Comparison of ENCODE assay signal across 18 cellular contexts in genomic region chr7:101783381-101784181, GRCh38. TPM values are rescaled to one million over a fixed set of nuclear protein-coding genes. Genes with fewer than 3 reads are reported as not detected.
DNase-seq lines count a peak whose midpoint lies in the region; ATAC-seq and TF ChIP-seq lines count a peak whose summit lies in the region.
"Had no signal": no experiment of that assay in that cellular context is flagged by ENCODE, and none has a peak within 500 bp of the region (broad histone marks: within the 10 kb centered on the region; RNA-seq: fewer than 3 reads in every experiment).

No MANE protein-coding gene starts in this region.

- TF ChIP-seq POLR2A in testis (IDR thresholded peaks at IDR 0.05) (no peak), thyroid gland (IDR thresholded peaks at IDR 0.05) (no peak)

- peaks cover 19% of the 10 kb centered on the region for H3K4me1 Mint-ChIP-seq in dendritic cell treated with granulocyte-macrophage colony-stimulating factor and Interleukin-4, amounts not matched to agents 40 ng/mL and 50 ng/mL, for 4 days (ENCODE audit: low read depth)
- H3K4me1 Mint-ChIP-seq: CD4-positive, CD25-positive, alpha-beta regulatory T cell had no signal

- H3K9me2 ChIP-seq in PC-9 (ENCODE audit: insufficient read depth) = no peaks in the 10 kb centered on the region

- H3K9me3 ChIP-seq in HEK293 (ENCODE audit: control insufficient read depth, insufficient read depth, low read depth, low read length) (no peaks in the 10 kb centered on the region), mucosa of descending colon (no peaks in the 10 kb centered on the region), testis (no peaks in the 10 kb centered on the region), PC-9 (ENCODE audit: insufficient read depth, low read depth) (no peaks in the 10 kb centered on the region), thyroid gland (no peaks in the 10 kb centered on the region)
- H3K9me3 ChIP-seq: SJCRH30 had no signal

- ATAC-seq in mucosa of descending colon = peak; percentile 17
- no peak for ATAC-seq in HG03175 (IDR thresholded peaks at IDR 0.05; ENCODE audit: unreplicated experiment)

- H3K36me3 ChIP-seq in HEK293 (ENCODE audit: control insufficient read depth in 2 of 2, insufficient read depth in 1 of 2, low read length in 2 of 2) (no peaks in the 10 kb centered on the region), mucosa of descending colon (ENCODE audit: low read depth) (no peaks in the 10 kb centered on the region), testis (ENCODE audit: low read depth, missing control alignments) (no peaks in the 10 kb centered on the region), PC-9 (ENCODE audit: low read depth) (no peaks in the 10 kb centered on the region), thyroid gland (no peaks in the 10 kb centered on the region)
- H3K36me3 ChIP-seq: SJCRH30 had no signal

- no peaks in the 10 kb centered on the region for H3K27me3 ChIP-seq in testis
- H3K27me3 ChIP-seq in PC-9 (ENCODE audit: insufficient read depth, low read depth) = no peaks in the 10 kb centered on the region
- H3K27me3 ChIP-seq in thyroid gland = no peaks in the 10 kb centered on the region
- H3K27me3 ChIP-seq: SJCRH30 had no signal

- H3K4me1 ChIP-seq in HEK293 (ENCODE audit: control insufficient read depth, insufficient read depth, low read length) (no peaks in the 10 kb centered on the region), mucosa of descending colon (ENCODE audit: low read depth) (no peaks in the 10 kb centered on the region), testis (peaks cover 13% of the 10 kb centered on the region), PC-9 (replicated peaks; ENCODE audit: insufficient read depth) (peaks cover 9% of the 10 kb centered on the region), thyroid gland (no peaks in the 10 kb centered on the region)
- H3K4me1 ChIP-seq: SJCRH30 had no signal

- no TSS peak for BruUV-seq in PC-9 (replicated peaks; lab: Mats Ljungman, UMichigan)

- peaks cover 15% of the 10 kb centered on the region for H3K27me3 Mint-ChIP-seq in dendritic cell treated with granulocyte-macrophage colony-stimulating factor and Interleukin-4, amounts not matched to agents 40 ng/mL and 50 ng/mL, for 4 days

- intact Hi-C loops in dendritic cell treated with granulocyte-macrophage colony-stimulating factor and Interleukin-4, amounts not matched to agents 40 ng/mL and 50 ng/mL, for 4 days (cut with micrococcal nuclease) = no loop called here
- intact Hi-C loops in mucosa of descending colon (cut with DNase I, micrococcal nuclease) (no loop called here), testis (cut with DNase I; ENCODE audit: low total_unique reads) (no loop called here), PC-9 (cut with micrococcal nuclease; ENCODE audit: unreplicated experiment) (no loop called here), thyroid gland (cut with DNase I) (no loop called here)

- H3K4me3 ChIP-seq in HEK293 (ENCODE audit: low read depth, low read length) (no peak overlapping the region), mucosa of descending colon (no peak overlapping the region), testis (no peak overlapping the region), PC-9 (no peak overlapping the region), thyroid gland (replicated peaks in 1 of 3) (no peak overlapping the region)
- H3K4me3 ChIP-seq: SJCRH30 had no signal

- no peak overlapping the region for H3K4me2 ChIP-seq in PC-9

- H3F3A ChIP-seq in PC-9 (ENCODE audit: insufficient read depth, low read depth) = no peaks in the 10 kb centered on the region

- POLR2A ChIA-PET in HEK293 (lab: Yijun Ruan, JAX) (no interaction called here), PC-9 (lab: Charles Lee; ENCODE audit: unreplicated experiment) (no interaction called here)

- H3K4me3 Mint-ChIP-seq in dendritic cell treated with granulocyte-macrophage colony-stimulating factor and Interleukin-4, amounts not matched to agents 40 ng/mL and 50 ng/mL, for 4 days = no peak overlapping the region
- H3K4me3 Mint-ChIP-seq: B cell; CD4-positive, CD25-positive, alpha-beta regulatory T cell had no signal

- H2AFZ ChIP-seq in PC-9 = no peak overlapping the region

- DNase-seq in mucosa of descending colon (no peak), testis (peak; percentile 50), PC-9 (no peak), thyroid gland (no peak)
- DNase-seq: CD4-positive, CD25-positive, alpha-beta regulatory T cell; EL; KG1; NCI-H1092 treated with DMSO at 0.1 percent for 48 hours; NCI-H1436 treated with DMSO at 0.1 percent for 48 hours; NCI-H1930; NCI-H2171; NCI-H524 treated with DMSO at 0.1 percent for 48 hours; NCI-H82; SJCRH30 had no signal

- H3K79me2 ChIP-seq in PC-9 (ENCODE audit: low read depth) = no peaks in the 10 kb centered on the region

- H3K9me3 Mint-ChIP-seq in dendritic cell treated with granulocyte-macrophage colony-stimulating factor and Interleukin-4, amounts not matched to agents 40 ng/mL and 50 ng/mL, for 4 days = no peaks in the 10 kb centered on the region

- WGBS in testis, 2 donors = 38 to 39% methylated on average over 10 of the region's 10 CpGs
- WGBS in thyroid gland, 2 donors = 71 to 79% methylated on average over 10 of the region's 10 CpGs

- CTCF ChIA-PET in HEK293 (lab: Yijun Ruan, JAX) = interaction anchor here (0.5 to 0.7 kb wide), 4 partner anchors 49 to 100 kb away, joined by 3 to 6 read pairs (median 4); no protein-coding TSS in a partner anchor
- CTCF ChIA-PET in PC-9 (lab: Charles Lee) = no interaction called here

- no peak for TF ChIP-seq CTCF in HEK293 (tag by site-specific recombination; IDR thresholded peaks at IDR 0.05)
- TF ChIP-seq CTCF in mucosa of descending colon (IDR thresholded peaks at IDR 0.05) = no peak
- TF ChIP-seq CTCF in testis (IDR thresholded peaks at IDR 0.05) = no peak
- no peak for TF ChIP-seq CTCF in PC-9 (conservative IDR thresholded peaks at IDR 0.05)
- no peak for TF ChIP-seq CTCF in thyroid gland (IDR thresholded peaks at IDR 0.05)

- peak overlapping the region; percentile 22 for H3K27ac Mint-ChIP-seq in dendritic cell treated with granulocyte-macrophage colony-stimulating factor and Interleukin-4, amounts not matched to agents 40 ng/mL and 50 ng/mL, for 4 days
- H3K27ac Mint-ChIP-seq: B cell; CD4-positive, CD25-positive, alpha-beta regulatory T cell had no signal

- no peaks in the 10 kb centered on the region for H3K36me3 Mint-ChIP-seq in dendritic cell treated with granulocyte-macrophage colony-stimulating factor and Interleukin-4, amounts not matched to agents 40 ng/mL and 50 ng/mL, for 4 days (ENCODE audit: low read depth)
- H3K36me3 Mint-ChIP-seq: CD4-positive, CD25-positive, alpha-beta regulatory T cell had no signal

- H4K20me1 ChIP-seq in PC-9 (ENCODE audit: insufficient read depth) = no peaks in the 10 kb centered on the region

- H3K27ac ChIP-seq in HEK293 (ENCODE audit: extremely low read depth, low read depth, low read length) (no peak overlapping the region), testis (no peak overlapping the region), PC-9 (no peak overlapping the region), thyroid gland (no peak overlapping the region)
- H3K27ac ChIP-seq: SJCRH30 had no signal

TF ChIP-seq in HEK293, 187 proteins besides CTCF, POLR2A, EP300 and RAD21 (continues in another document):
- TF ChIP-seq SALL2 (tag by site-specific recombination; IDR thresholded peaks at IDR 0.05; ENCODE audit: borderline replicate concordance) = no peak
- peak; percentile 98 for TF ChIP-seq EGR2 (tag by site-specific recombination; IDR thresholded peaks at IDR 0.05; ENCODE audit: low read depth)
- no peak for TF ChIP-seq ZBTB48 (tag by site-specific recombination; IDR thresholded peaks at IDR 0.05)
- no peak for TF ChIP-seq ZNF677 (tag by site-specific recombination; IDR thresholded peaks at IDR 0.05)
- TF ChIP-seq ZNF518A (tag by site-specific recombination; conservative IDR thresholded peaks at IDR 0.05; ENCODE audit: low read depth) = no peak

RNA-seq across cellular contexts. Expression of gene CUX1, which starts 33.8 kb away (rescaled TPM):
- total RNA-seq in mucosa of descending colon (100 to 1,000 TPM in 2 of 3 donors, 10 to 100 TPM in 1; 85.2 to 167 (median 120) TPM), testis (10 to 100 TPM; 43.1 to 46.3 TPM), PC-9 (2021) (79.8 and 83.3 TPM in 2 replicates), thyroid gland (100 to 1,000 TPM in 3 of 4 donors, 10 to 100 TPM in 1; 93.8 to 156 (median 112) TPM)
- polyA plus RNA-seq in testis (ENCODE audit: insufficient read depth, low read depth, low replicate concordance) = 30.8 TPM
